Comparison of ENCODE assay signal across 1 cellular context in the genomic region with DNA sequence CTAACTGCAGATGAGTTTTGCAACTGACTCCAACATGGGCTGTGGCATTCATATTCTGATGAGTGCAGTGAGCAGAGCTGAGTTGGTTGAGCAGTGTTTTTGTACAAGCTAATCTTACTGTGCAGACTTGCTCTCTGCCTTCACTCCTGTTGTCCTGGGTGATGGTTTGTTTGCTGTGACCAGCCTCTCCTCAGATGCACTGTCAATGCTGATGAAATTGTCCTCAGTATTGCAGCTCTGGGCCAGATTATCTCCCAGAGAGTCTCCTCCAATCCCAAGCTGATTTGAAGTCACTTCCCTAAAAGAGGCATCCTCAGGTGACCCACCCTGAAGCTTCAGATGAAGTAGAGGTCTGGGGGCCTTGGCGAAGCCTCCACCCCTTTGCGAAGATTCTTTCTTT.
TF ChIP-seq lines count a peak whose summit lies in the region.

No MANE protein-coding gene starts in this region.

TF ChIP-seq in K562, 482 proteins besides CTCF, POLR2A, EP300 and RAD21 (continued from another document):
- TF ChIP-seq, protein P1, sequence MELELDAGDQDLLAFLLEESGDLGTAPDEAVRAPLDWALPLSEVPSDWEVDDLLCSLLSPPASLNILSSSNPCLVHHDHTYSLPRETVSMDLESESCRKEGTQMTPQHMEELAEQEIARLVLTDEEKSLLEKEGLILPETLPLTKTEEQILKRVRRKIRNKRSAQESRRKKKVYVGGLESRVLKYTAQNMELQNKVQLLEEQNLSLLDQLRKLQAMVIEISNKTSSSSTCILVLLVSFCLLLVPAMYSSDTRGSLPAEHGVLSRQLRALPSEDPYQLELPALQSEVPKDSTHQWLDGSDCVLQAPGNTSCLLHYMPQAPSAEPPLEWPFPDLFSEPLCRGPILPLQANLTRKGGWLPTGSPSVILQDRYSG (tag; conservative IDR thresholded peaks at IDR 0.05; ENCODE audit: low read depth), result no peak
